Comparison of ENCODE assay signal across 31 cellular contexts in the genomic region with DNA sequence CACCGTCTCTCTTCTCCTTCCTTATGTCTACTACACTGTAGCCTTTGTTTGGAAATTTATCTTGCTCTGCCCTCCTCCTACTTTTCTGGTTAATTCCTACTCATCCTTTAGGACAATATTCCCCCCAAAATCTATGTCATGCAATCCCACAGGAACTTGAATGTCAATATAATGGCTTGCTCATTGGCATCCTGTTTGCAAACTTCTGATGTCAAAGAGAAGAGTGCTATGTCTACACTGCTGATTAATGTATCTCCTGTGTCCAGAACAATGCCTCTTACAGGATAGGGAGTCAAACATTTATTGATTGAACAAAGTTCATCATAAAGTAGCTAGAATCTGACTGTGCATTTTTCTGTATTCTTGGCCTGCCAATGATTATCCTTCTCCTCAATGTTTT. TPM values are rescaled to one million over a fixed set of nuclear protein-coding genes. Genes with fewer than 3 reads are reported as not detected.
"Had no signal": no experiment of that assay in that cellular context is flagged by ENCODE, and none has a peak within 500 bp of the region (broad histone marks: within the 10 kb centered on the region; RNA-seq: fewer than 3 reads in every experiment).

No MANE protein-coding gene starts in this region.

- H3K36me3 ChIP-seq: Peyer's patch, SJSA1 had no signal

- H3K4me1 ChIP-seq: Peyer's patch had no signal

- H3K9me3 ChIP-seq: Peyer's patch, SJSA1, SK-N-SH had no signal

- H3K27ac ChIP-seq: Peyer's patch, SJSA1 had no signal

- H3K9me2 ChIP-seq: SK-N-SH had no signal

- H3K9ac ChIP-seq: SK-N-SH had no signal

- H3K4me3 ChIP-seq: Peyer's patch, SJSA1 had no signal

- H3K27me3 ChIP-seq: Peyer's patch, SJSA1 had no signal

- H3K4me2 ChIP-seq: SK-N-SH had no signal

- DNase-seq: Karpas-422, MM.1S, MV-4-11, NCI-H1092, NCI-H1105, NCI-H1417, NCI-H1436, NCI-H146, NCI-H1694, NCI-H187, NCI-H1930, NCI-H2029 treated with DMSO at 0.1 percent for 48 hours, NCI-H2081 treated with DMSO at 0.1 percent for 48 hours, NCI-H2107, NCI-H2171, NCI-H226, NCI-H446 treated with DMSO at 0.1 percent for 48 hours, NCI-H510A, NCI-H524, NCI-H526, NCI-H69, NCI-H748 treated with DMSO at 0.1 percent for 48 hours, NCI-H82, Peyer's patch, Right ventricle myocardium superior, RPMI8226, SHP77 treated with DMSO at 0.1 percent for 48 hours, SK-N-SH, SW 1271 had no signal

RNA-seq across cellular contexts. Expression of gene SIDT1, which starts 22.8 kb away (rescaled TPM):
- total RNA-seq: LHCN-M2, SJSA1 had no signal
